In the genomic region with DNA sequence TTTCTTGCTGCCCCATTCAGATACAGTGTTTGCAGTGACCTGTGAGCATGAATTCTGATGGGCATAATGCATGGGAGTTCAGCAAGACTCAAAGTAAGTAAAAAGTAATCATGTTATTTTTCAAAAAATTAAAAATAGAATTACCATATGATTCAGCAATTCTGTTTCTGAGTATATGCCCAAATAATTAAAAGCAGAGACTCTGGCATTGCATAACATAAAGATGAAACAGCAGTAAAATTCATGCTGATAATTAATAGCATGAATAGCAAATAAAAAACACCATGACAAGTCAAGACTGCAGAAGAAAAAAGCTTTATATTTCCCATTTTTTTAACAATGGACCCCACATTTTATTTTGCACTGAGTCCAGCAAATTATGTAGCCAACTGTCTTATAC, we compare ENCODE assay signal across 18 cellular contexts.
"Had no signal": no experiment of that assay in that cellular context is flagged by ENCODE, and none has a peak within 500 bp of the region (broad histone marks: within the 10 kb centered on the region; RNA-seq: fewer than 3 reads in every experiment).

No MANE protein-coding gene starts in this region.

- H3K4me1 ChIP-seq: SJSA1 had no signal

- DNase-seq: Karpas-422, KBM-7, MG63, NCI-H1092, NCI-H1105 treated with DMSO at 0.1 percent for 48 hours, NCI-H1436, NCI-H187, NCI-H2029, NCI-H226, NCI-H446, NCI-H510A, NCI-H524 treated with DMSO at 0.1 percent for 48 hours, NCI-H69, NCI-H774, Right ventricle myocardium superior, RPMI8226, SIG-M5 had no signal

- H3K27me3 ChIP-seq: MG63, SJSA1 had no signal

- H3K9me3 ChIP-seq: SJSA1 had no signal

- H3K4me3 ChIP-seq: MG63, SJSA1 had no signal

- H3K27ac ChIP-seq: SJSA1 had no signal

- H3K36me3 ChIP-seq: SJSA1 had no signal
